ENCODE assay signal across 8 cellular contexts in the genomic region with DNA sequence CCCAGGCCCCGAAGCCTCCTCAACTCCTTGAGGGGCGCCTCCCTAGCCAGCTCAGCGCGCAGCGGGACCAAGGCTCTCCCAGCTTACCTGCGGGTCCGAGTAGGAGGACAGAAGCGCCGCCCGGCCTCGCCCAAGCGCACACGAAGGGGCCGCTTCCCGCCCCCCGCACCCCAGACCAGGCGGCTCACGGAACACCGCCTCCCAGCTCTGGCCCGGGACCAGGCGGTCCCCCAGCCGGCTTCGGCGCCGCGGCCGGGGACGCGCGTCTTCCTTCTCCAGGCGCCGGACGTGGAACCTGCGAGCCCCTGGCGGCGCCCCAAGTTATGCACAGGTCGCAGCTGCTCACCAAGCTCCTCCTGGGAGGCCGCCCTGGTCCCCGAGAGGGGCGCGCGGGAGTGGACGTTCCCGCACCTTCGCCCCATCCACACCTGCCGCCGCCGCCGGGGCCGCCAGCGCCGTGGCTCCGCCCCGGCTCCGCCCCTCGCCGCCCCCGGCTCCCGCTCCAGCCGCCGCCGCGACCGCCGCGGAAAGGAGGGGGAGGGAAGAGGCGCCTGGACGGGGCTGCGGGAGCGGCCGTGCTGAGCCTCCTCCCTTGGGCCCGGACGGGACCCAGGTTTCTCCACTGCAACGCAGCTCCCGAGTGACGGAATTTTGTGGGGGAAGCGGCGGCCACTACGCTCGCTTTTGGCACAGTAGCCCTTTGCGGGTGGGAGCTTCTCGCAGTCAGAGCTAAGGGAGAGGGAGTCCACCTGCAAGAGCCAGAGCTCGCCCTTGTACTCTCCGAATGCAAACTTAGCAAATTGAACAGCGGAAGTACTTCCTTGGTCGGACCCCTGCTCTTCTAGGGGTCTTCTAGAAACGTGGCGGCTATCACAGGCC.
DNase-seq lines count a peak whose midpoint lies in the region; ATAC-seq, FAIRE-seq and TF ChIP-seq lines count a peak whose summit lies in the region.

No MANE protein-coding gene starts in this region.

- H3K4me2 ChIP-seq in astrocyte (ENCODE audit: low read length) (peak overlapping the region; percentile 90), skeletal muscle satellite cell (ENCODE audit: low read length) (peak overlapping the region; percentile 93)

- H4K20me1 ChIP-seq in astrocyte (ENCODE audit: insufficient read depth, low read length): peaks cover 4% of the 10 kb centered on the region

- H3K9me3 ChIP-seq in astrocyte (ENCODE audit: insufficient read depth, low read depth, low read length) (no peaks in the 10 kb centered on the region), iPS-15b (ENCODE audit: control insufficient read depth, insufficient read depth, low read length) (no peaks in the 10 kb centered on the region), skeletal muscle satellite cell (replicated peaks; ENCODE audit: low read length) (no peaks in the 10 kb centered on the region)

- peaks cover 22% of the 10 kb centered on the region for H3K4me1 Mint-ChIP-seq in astrocyte (ENCODE audit: low read depth, unreplicated experiment)

- H3K27me3 ChIP-seq in astrocyte (ENCODE audit: insufficient read depth, low read length) (no peaks in the 10 kb centered on the region), iPS-15b (ENCODE audit: control insufficient read depth, insufficient read depth, low read length) (peaks cover 18% of the 10 kb centered on the region), skeletal muscle satellite cell (ENCODE audit: control insufficient read depth, insufficient read depth, low read length) (no peaks in the 10 kb centered on the region)

- peak overlapping the region; percentile 94 for H3K4me3 Mint-ChIP-seq in astrocyte (ENCODE audit: unreplicated experiment)

- H3K36me3 Mint-ChIP-seq in astrocyte (ENCODE audit: low read depth, unreplicated experiment): no peaks in the 10 kb centered on the region

- H3K9me3 Mint-ChIP-seq in astrocyte (ENCODE audit: unreplicated experiment): no peaks in the 10 kb centered on the region

- ATAC-seq in HG02938 (IDR thresholded peaks at IDR 0.05; ENCODE audit: unreplicated experiment) (peak; percentile 57), SK-N-SH treated with all-trans-retinoic acid at 6 μM for 48 hours (peak; percentile 31; the same call in 2 of the 3 replicates)

- FAIRE-seq in astrocyte (lab: Jason Lieb, UNC) (no peak), urothelium cell line (lab: Jason Lieb, UNC) (no peak)

- H3K79me2 ChIP-seq in astrocyte (ENCODE audit: insufficient read depth, low read length): peaks cover 92% of the 10 kb centered on the region

- H2AFZ ChIP-seq in astrocyte (ENCODE audit: low read depth, low read length): peak overlapping the region; percentile 80

- in situ Hi-C loops in GM13976 (cut with MboI; ENCODE audit: low sequenced_read_pairs, unreplicated experiment): loop anchor here (10.0 kb wide), 1 partner anchor 65 kb away; no protein-coding TSS in a partner anchor

- H3K27me3 Mint-ChIP-seq in astrocyte (ENCODE audit: low read depth, unreplicated experiment): no peaks in the 10 kb centered on the region

- H3K4me1 ChIP-seq in astrocyte (ENCODE audit: insufficient read depth, low read length): peaks cover 8% of the 10 kb centered on the region
- H3K4me1 ChIP-seq in iPS-15b (ENCODE audit: control insufficient read depth, insufficient read depth, low read length): peaks cover 3% of the 10 kb centered on the region
- H3K4me1 ChIP-seq in skeletal muscle satellite cell (ENCODE audit: control insufficient read depth, insufficient read depth, low read length): peaks cover 14% of the 10 kb centered on the region

- H3K27ac Mint-ChIP-seq in astrocyte (ENCODE audit: unreplicated experiment): peak overlapping the region; percentile 82

- H3K4me3 ChIP-seq in astrocyte (ENCODE audit: insufficient read depth, low read depth, low read length) (peak overlapping the region; percentile 96), iPS-15b (ENCODE audit: low read depth, low read length) (peak overlapping the region; percentile 67), skeletal muscle satellite cell (ENCODE audit: low read length) (peak overlapping the region; percentile 78)

- peak; percentile 63 for DNase-seq in GM13976 (ENCODE audit: low spot score)
- DNase-seq in astrocyte (ENCODE audit: low read depth): peak; percentile 81
- no peak for DNase-seq in urothelium cell line (ENCODE audit: low spot score)
- DNase-seq in NCI-H510A treated with DMSO at 0.1 percent for 48 hours (lab: John Stamatoyannopoulos, UW): no peak

- H3K27ac ChIP-seq in astrocyte (ENCODE audit: low read depth, low read length): peak overlapping the region; percentile 92

- no peaks in the 10 kb centered on the region for H3K36me3 ChIP-seq in astrocyte (ENCODE audit: insufficient read depth, low read length)
- no peaks in the 10 kb centered on the region for H3K36me3 ChIP-seq in iPS-15b (ENCODE audit: control insufficient read depth, insufficient read depth, low read length)
- no peaks in the 10 kb centered on the region for H3K36me3 ChIP-seq in skeletal muscle satellite cell (ENCODE audit: insufficient read depth, low read length)

- H3K9ac ChIP-seq in astrocyte (ENCODE audit: low read length) (peak overlapping the region; percentile 98), iPS-15b (ENCODE audit: low read depth, low read length) (peak overlapping the region; percentile 48), skeletal muscle satellite cell (ENCODE audit: low read depth, low read length) (peak overlapping the region; percentile 89)

- TF ChIP-seq CTCF in GM13976 (IDR thresholded peaks at IDR 0.05; ENCODE audit: borderline replicate concordance, control extremely low read depth, extremely low read depth, insufficient read depth, missing control alignments): no peak
- no peak for TF ChIP-seq CTCF in astrocyte (IDR thresholded peaks at IDR 0.05; ENCODE audit: insufficient read depth, low read depth, low read length)

TF ChIP-seq in SK-N-SH treated with all-trans-retinoic acid at 6 μM for 48 hours, 23 proteins besides CTCF, POLR2A, EP300 and RAD21 (continues in another document):
- TF ChIP-seq BACH2 (CRISPR knock-in tag; IDR thresholded peaks at IDR 0.05; ENCODE audit: borderline replicate concordance) (no peak), ZNF8 (CRISPR knock-in tag; IDR thresholded peaks at IDR 0.05) (no peak), ISL1 (CRISPR knock-in tag; IDR thresholded peaks at IDR 0.05) (no peak), OSR1 (CRISPR knock-in tag; IDR thresholded peaks at IDR 0.05) (no peak)
- TF ChIP-seq, protein P1, sequence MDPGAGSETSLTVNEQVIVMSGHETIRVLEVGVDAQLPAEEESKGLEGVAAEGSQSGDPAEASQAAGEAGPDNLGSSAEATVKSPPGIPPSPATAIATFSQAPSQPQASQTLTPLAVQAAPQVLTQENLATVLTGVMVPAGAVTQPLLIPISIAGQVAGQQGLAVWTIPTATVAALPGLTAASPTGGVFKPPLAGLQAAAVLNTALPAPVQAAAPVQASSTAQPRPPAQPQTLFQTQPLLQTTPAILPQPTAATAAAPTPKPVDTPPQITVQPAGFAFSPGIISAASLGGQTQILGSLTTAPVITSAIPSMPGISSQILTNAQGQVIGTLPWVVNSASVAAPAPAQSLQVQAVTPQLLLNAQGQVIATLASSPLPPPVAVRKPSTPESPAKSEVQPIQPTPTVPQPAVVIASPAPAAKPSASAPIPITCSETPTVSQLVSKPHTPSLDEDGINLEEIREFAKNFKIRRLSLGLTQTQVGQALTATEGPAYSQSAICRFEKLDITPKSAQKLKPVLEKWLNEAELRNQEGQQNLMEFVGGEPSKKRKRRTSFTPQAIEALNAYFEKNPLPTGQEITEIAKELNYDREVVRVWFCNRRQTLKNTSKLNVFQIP (CRISPR knock-in tag; IDR thresholded peaks at IDR 0.05; ENCODE audit: borderline replicate concordance, low read depth): no peak
- TF ChIP-seq, protein P2, sequence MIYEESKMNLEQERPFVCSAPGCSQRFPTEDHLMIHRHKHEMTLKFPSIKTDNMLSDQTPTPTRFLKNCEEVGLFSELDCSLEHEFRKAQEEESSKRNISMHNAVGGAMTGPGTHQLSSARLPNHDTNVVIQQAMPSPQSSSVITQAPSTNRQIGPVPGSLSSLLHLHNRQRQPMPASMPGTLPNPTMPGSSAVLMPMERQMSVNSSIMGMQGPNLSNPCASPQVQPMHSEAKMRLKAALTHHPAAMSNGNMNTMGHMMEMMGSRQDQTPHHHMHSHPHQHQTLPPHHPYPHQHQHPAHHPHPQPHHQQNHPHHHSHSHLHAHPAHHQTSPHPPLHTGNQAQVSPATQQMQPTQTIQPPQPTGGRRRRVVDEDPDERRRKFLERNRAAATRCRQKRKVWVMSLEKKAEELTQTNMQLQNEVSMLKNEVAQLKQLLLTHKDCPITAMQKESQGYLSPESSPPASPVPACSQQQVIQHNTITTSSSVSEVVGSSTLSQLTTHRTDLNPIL (CRISPR knock-in tag; IDR thresholded peaks at IDR 0.05; ENCODE audit: low read depth): no peak
- TF ChIP-seq, protein P3, sequence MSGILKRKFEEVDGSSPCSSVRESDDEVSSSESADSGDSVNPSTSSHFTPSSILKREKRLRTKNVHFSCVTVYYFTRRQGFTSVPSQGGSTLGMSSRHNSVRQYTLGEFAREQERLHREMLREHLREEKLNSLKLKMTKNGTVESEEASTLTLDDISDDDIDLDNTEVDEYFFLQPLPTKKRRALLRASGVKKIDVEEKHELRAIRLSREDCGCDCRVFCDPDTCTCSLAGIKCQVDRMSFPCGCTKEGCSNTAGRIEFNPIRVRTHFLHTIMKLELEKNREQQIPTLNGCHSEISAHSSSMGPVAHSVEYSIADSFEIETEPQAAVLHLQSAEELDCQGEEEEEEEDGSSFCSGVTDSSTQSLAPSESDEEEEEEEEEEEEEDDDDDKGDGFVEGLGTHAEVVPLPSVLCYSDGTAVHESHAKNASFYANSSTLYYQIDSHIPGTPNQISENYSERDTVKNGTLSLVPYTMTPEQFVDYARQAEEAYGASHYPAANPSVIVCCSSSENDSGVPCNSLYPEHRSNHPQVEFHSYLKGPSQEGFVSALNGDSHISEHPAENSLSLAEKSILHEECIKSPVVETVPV (CRISPR knock-in tag; IDR thresholded peaks at IDR 0.05): no peak

Comparison
In these comparisons a context has a peak if more than half of its experiments do, and no peak if none do; other contexts are left out.
1. DNase-seq: peak in GM13976 (single experiment) and astrocyte (single experiment); none in urothelium cell line (single experiment) and NCI-H510A treated with DMSO at 0.1 percent for 48 hours (single experiment).
2. H3K9ac ChIP-seq: peak in every context shown above with its lines; median percentile 98 in astrocyte; 89 in skeletal muscle satellite cell; 48 in iPS-15b.
3. Peak in every context shown above with its lines, with median percentiles within 50 percentile points of each other: H3K4me3 ChIP-seq.